In the genomic region with DNA sequence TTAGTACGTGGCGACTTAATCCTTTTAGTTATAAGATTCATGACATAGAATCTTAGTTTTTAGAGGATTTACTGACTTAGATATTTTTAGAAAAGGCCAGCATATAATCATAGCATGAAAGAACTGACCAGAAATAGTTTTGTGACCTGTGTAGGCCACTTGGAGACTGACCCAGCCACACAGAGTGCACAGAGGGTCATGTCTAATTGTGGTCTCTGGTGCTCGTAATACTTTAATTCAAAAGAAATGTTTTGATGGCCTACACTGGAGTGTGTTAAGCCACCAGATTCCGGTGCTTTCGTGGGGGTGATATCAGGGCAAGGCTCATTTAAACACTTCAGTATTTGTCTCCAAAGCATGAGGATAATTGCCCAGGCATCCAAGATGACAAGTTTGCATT, we compare ENCODE assay signal across 20 cellular contexts. TPM values are rescaled to one million over a fixed set of nuclear protein-coding genes. Genes with fewer than 3 reads are reported as not detected.
A peak's percentile ranks its signal among the peaks of the same experiment; 100 is the strongest.
DNase-seq lines count a peak whose midpoint lies in the region; ATAC-seq and TF ChIP-seq lines count a peak whose summit lies in the region.
"Had no signal": no experiment of that assay in that cellular context is flagged by ENCODE, and none has a peak within 500 bp of the region (broad histone marks: within the 10 kb centered on the region; RNA-seq: fewer than 3 reads in every experiment).

No MANE protein-coding gene starts in this region.

- peaks cover 24% of the 10 kb centered on the region for H3K36me3 Mint-ChIP-seq in progenitor cell of endocrine pancreas (ENCODE audit: insufficient read depth)

- intact Hi-C loops in right lobe of liver (cut with DNase I) = no loop called here

- peaks cover 0 to 18% (median 13%) of the 10 kb centered on the region in 4 donors for H3K36me3 ChIP-seq in liver (ENCODE audit: control insufficient read depth in 4 of 4, insufficient read depth in 3 of 4, low read depth in 1 of 4, low read length in 3 of 4)
- peaks cover 0 to 27% (median 2%) of the 10 kb centered on the region in 4 donors for H3K36me3 ChIP-seq in right lobe of liver
- H3K36me3 ChIP-seq in right atrium auricular region = no peaks in the 10 kb centered on the region
- H3K36me3 ChIP-seq in skeletal muscle tissue (ENCODE audit: control insufficient read depth in 3 of 3, insufficient read depth in 3 of 3, low read length in 3 of 3) = peaks cover 12 to 25% (median 22%) of the 10 kb centered on the region in 3 donors
- no peaks in the 10 kb centered on the region; the same call in 1 of the 2 replicates for H3K36me3 ChIP-seq in H7 (replicated peaks; ENCODE audit: control insufficient read depth, insufficient read depth, low read length)

- no peak overlapping the region for H3K4me3 ChIP-seq in liver (ENCODE audit: low read depth in 1 of 3, low read length in 3 of 3)
- H3K4me3 ChIP-seq in right lobe of liver = no peak overlapping the region
- H3K4me3 ChIP-seq in right atrium auricular region = no peak overlapping the region
- peak overlapping the region in 1 of 3 donors; percentile 14 for H3K4me3 ChIP-seq in skeletal muscle tissue (ENCODE audit: low read length in 3 of 3)
- no peak overlapping the region for H3K4me3 ChIP-seq in H7 (ENCODE audit: insufficient read depth, low read depth, low read length)
- H3K4me3 ChIP-seq: BLaER1 treated with 17β-estradiol and CSF1 and Interleukin-3, amounts not matched to agents 10 nM and 100 nM; GM23248 had no signal

- TF ChIP-seq POLR2A in right lobe of liver (IDR thresholded peaks at IDR 0.05) = no peak

- WGBS in liver = 86% methylated on average over 5 of the region's 5 CpGs
- WGBS in right lobe of liver (ENCODE audit: insufficient coverage, low coverage, low lambda C conversion rate, missing lambda C conversion rate) = 81% methylated on average over 5 of the region's 5 CpGs

- in situ Hi-C loops in G401 (cut with HindIII; ENCODE audit: low sequenced_read_pairs) = no loop called here

- H3K27me3 ChIP-seq in liver (ENCODE audit: control insufficient read depth in 4 of 4, insufficient read depth in 4 of 4, low read length in 3 of 4) (no peaks in the 10 kb centered on the region), right lobe of liver (no peaks in the 10 kb centered on the region), right atrium auricular region (no peaks in the 10 kb centered on the region), skeletal muscle tissue (ENCODE audit: control insufficient read depth in 3 of 3, insufficient read depth in 3 of 3, low read length in 3 of 3) (no peaks in the 10 kb centered on the region), H7 (ENCODE audit: control insufficient read depth, insufficient read depth, low read length) (no peaks in the 10 kb centered on the region)
- H3K27me3 ChIP-seq: BLaER1 treated with 17β-estradiol and CSF1 and Interleukin-3, amounts not matched to agents 10 nM and 100 nM had no signal

- no peaks in the 10 kb centered on the region for H3K4me1 Mint-ChIP-seq in progenitor cell of endocrine pancreas (ENCODE audit: low read depth)

- H3K27me3 Mint-ChIP-seq in progenitor cell of endocrine pancreas = no peaks in the 10 kb centered on the region
- H3K27me3 Mint-ChIP-seq: B cell; CD4-positive, CD25-positive, alpha-beta regulatory T cell; CD8-positive, alpha-beta memory T cell; IgD-negative memory B cell had no signal

- H3K9me3 ChIP-seq in liver (ENCODE audit: control insufficient read depth in 4 of 4, low read length in 3 of 4) (no peaks in the 10 kb centered on the region), right lobe of liver (no peaks in the 10 kb centered on the region), right atrium auricular region (no peaks in the 10 kb centered on the region), skeletal muscle tissue (ENCODE audit: control insufficient read depth in 3 of 3, low read length in 3 of 3) (no peaks in the 10 kb centered on the region)
- H3K9me3 ChIP-seq: BLaER1 treated with 17β-estradiol and CSF1 and Interleukin-3, amounts not matched to agents 10 nM and 100 nM had no signal

- H3K27ac ChIP-seq in liver (ENCODE audit: low read depth in 1 of 2, low read length in 2 of 2) (no peak overlapping the region), right lobe of liver (no peak overlapping the region), right atrium auricular region (peak overlapping the region; percentile 34 to 78), skeletal muscle tissue (ENCODE audit: low read depth, low read length) (peak overlapping the region; percentile 65)
- H3K27ac ChIP-seq: BLaER1 treated with 17β-estradiol and CSF1 and Interleukin-3, amounts not matched to agents 10 nM and 100 nM; GM23248 had no signal

- no peak overlapping the region for H3K4me3 Mint-ChIP-seq in progenitor cell of endocrine pancreas (ENCODE audit: low read depth)
- H3K4me3 Mint-ChIP-seq: B cell; CD4-positive, CD25-positive, alpha-beta regulatory T cell; CD8-positive, alpha-beta memory T cell; IgD-negative memory B cell had no signal

- H3K9me3 Mint-ChIP-seq in progenitor cell of endocrine pancreas (ENCODE audit: low read depth) = peaks cover 4% of the 10 kb centered on the region
- H3K9me3 Mint-ChIP-seq: CD8-positive, alpha-beta memory T cell had no signal

- H3K9ac ChIP-seq in liver (ENCODE audit: low read depth in 1 of 2, low read length in 2 of 2) (no peak overlapping the region), skeletal muscle tissue (ENCODE audit: low read depth in 1 of 3, low read length in 3 of 3) (peak overlapping the region; percentile 28 to 47 (median 40))
- H3K9ac ChIP-seq: BLaER1 treated with 17β-estradiol and CSF1 and Interleukin-3, amounts not matched to agents 10 nM and 100 nM; GM23248 had no signal

- DNase-seq in right lobe of liver (no peak), right atrium auricular region (ENCODE audit: low spot score) (no peak), progenitor cell of endocrine pancreas (ENCODE audit: low spot score, unreplicated experiment) (no peak), H7 (no peak), occipital lobe (lab: John Stamatoyannopoulos, UW) (no peak), G401 (ENCODE audit: low spot score) (no peak)
- DNase-seq: CD4-positive, CD25-positive, alpha-beta regulatory T cell; CD8-positive, alpha-beta memory T cell; COR-L47; DMS 273 treated with DMSO at 0.1 percent for 48 hours; DMS53; GDM1; GM23248; HCEC 1CT had no signal

- ATAC-seq in right lobe of liver = no peak
- ATAC-seq: HepG2 had no signal

- TF ChIP-seq CTCF in liver (IDR thresholded peaks at IDR 0.05; ENCODE audit: low read depth, low read length, missing input control) (no peak), right lobe of liver (IDR thresholded peaks at IDR 0.05) (no peak), right atrium auricular region (IDR thresholded peaks at IDR 0.05) (no peak), progenitor cell of endocrine pancreas (IDR thresholded peaks at IDR 0.05; ENCODE audit: unreplicated experiment) (no peak)

- H3K4me1 ChIP-seq in liver (ENCODE audit: control insufficient read depth in 4 of 4, insufficient read depth in 4 of 4, low read length in 3 of 4) (peaks cover 0 to 4% (median 0%) of the 10 kb centered on the region in 4 donors), right lobe of liver (no peaks in the 10 kb centered on the region), right atrium auricular region (peaks cover 0 to 76% of the 10 kb centered on the region in 2 donors), skeletal muscle tissue (ENCODE audit: control insufficient read depth in 3 of 3, insufficient read depth in 3 of 3, low read length in 3 of 3) (peaks cover 33 to 51% (median 50%) of the 10 kb centered on the region in 3 donors)

- TF ChIP-seq RAD21 in liver (IDR thresholded peaks at IDR 0.05) = no peak

- peak overlapping the region; percentile 19 for H3K27ac Mint-ChIP-seq in progenitor cell of endocrine pancreas
- H3K27ac Mint-ChIP-seq: B cell; CD4-positive, CD25-positive, alpha-beta regulatory T cell had no signal

TF ChIP-seq in liver, 16 proteins besides CTCF, POLR2A, EP300 and RAD21 (continues in another document):
- no peak for TF ChIP-seq MAX (IDR thresholded peaks at IDR 0.05)
- TF ChIP-seq GABPA (IDR thresholded peaks at IDR 0.05 in 1 of 2, conservative IDR thresholded peaks at IDR 0.05 in 1 of 2) = no peak
- TF ChIP-seq RXRA (IDR thresholded peaks at IDR 0.05) = peak; percentile 18 to 26
- TF ChIP-seq HNF4G (IDR thresholded peaks at IDR 0.05) = no peak
- peak; percentile 80 for TF ChIP-seq NR2F2 (IDR thresholded peaks at IDR 0.05)
- no peak for TF ChIP-seq REST (IDR thresholded peaks at IDR 0.05)
- no peak for TF ChIP-seq EGR1 (IDR thresholded peaks at IDR 0.05; ENCODE audit: low read depth in 2 of 2)

RNA-seq across cellular contexts. Expression of gene PCMTD2, which starts 11.4 kb away (rescaled TPM):
- 10 to 100 TPM; 37.2 to 74.4 TPM for total RNA-seq in liver
- 10 to 100 TPM; 12.7 to 13.6 TPM for polyA plus RNA-seq in liver
- total RNA-seq in right lobe of liver = 10 to 100 TPM; 24.5 to 39.7 (median 28.6) TPM
- total RNA-seq in right atrium auricular region = 100 to 1,000 TPM in 1 of 2 donors, 10 to 100 TPM in 1; 83.3 to 180 TPM
- 102 and 106 TPM in 2 replicates for total RNA-seq in progenitor cell of endocrine pancreas
- total RNA-seq in skeletal muscle tissue = 36.5 TPM
- 38.0 and 57.6 TPM in 2 replicates for total RNA-seq in H7 (2014; rRNA removed; shearing (Covaris generic))
- 129 TPM for total RNA-seq in occipital lobe
- 64.1 and 68.2 TPM in 2 replicates for total RNA-seq in G401 (2014; rRNA removed; shearing (Covaris generic))

Comparison
In these comparisons a context has a peak if more than half of its experiments do, and no peak if none do; other contexts are left out.
1. H3K27ac ChIP-seq: peak in right atrium auricular region (2 of 2) and skeletal muscle tissue (single experiment); none in liver (0 of 2) and right lobe of liver (0 of 3).
2. H3K9ac ChIP-seq: peak in skeletal muscle tissue (3 of 3); none in liver (0 of 2).